8 cellular contexts compared by ENCODE assay signal in the genomic region with DNA sequence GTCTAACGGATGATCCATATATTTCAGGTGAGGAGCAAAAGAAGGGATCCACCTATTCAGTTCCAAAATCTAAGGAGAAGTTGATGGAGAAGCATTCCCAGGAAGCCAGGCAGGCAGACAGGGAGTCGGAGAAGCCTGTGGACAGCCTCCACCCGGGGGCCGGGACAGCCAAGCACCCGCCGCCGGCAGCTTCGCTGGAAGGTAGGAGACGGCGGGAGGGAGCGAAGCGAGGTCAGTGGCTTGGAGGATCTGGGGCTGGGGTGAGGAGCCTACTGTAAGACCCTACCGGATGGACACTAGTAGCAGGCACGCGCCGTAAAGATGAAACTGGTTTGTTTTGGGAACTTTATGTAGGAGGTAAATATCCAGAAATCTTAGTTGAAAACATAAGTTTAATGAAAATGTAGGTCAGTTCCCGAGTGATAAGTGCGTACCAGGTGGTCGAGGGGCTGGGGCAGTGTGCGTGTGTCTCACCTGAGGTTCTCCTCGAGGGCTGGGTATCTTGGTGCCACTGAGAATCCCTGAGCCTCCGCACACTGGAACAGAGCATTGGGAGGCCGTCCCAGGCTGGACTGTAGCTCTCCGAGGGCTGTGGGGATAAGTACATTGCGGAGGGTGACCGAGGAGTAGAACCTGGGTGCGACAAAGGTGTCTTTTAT. TPM values are rescaled to one million over a fixed set of nuclear protein-coding genes. Genes with fewer than 3 reads are reported as not detected.
DNase-seq lines count a peak whose midpoint lies in the region; ATAC-seq, FAIRE-seq and TF ChIP-seq lines count a peak whose summit lies in the region.

No MANE protein-coding gene starts in this region.

- TF ChIP-seq CTCF in K562 (IDR thresholded peaks at IDR 0.05 in 2 of 3, conservative IDR thresholded peaks at IDR 0.05 in 1 of 3; ENCODE audit: insufficient read depth in 2 of 3, low read depth in 1 of 3, low read length in 3 of 3) (no peak), thoracic aorta (IDR thresholded peaks at IDR 0.05) (no peak)

- TF ChIP-seq EP300 in K562 (IDR thresholded peaks at IDR 0.05; ENCODE audit: low read length): no peak

- no peaks in the 10 kb centered on the region for H3K9me3 ChIP-seq in KOPT-K1 (ENCODE audit: insufficient read depth, low read length, poor library complexity, severe bottlenecking)
- no peaks in the 10 kb centered on the region; the same call in 1 of the 2 replicates for H3K9me3 ChIP-seq in K562 (replicated peaks; ENCODE audit: control insufficient read depth, insufficient read depth, low read depth, low read length)
- no peaks in the 10 kb centered on the region for H3K9me3 ChIP-seq in thoracic aorta

- H3K9me1 ChIP-seq in K562 (ENCODE audit: control insufficient read depth, insufficient read depth, low read length): peaks cover 7% of the 10 kb centered on the region

- in situ Hi-C loops in K562 (cut with MboI): no loop called here

- intact Hi-C loops in K562 (cut with micrococcal nuclease) (no loop called here), left colon (cut with DNase I, micrococcal nuclease) (no loop called here)

- peak overlapping the region; percentile 87 for H3K4me2 ChIP-seq in K562 (ENCODE audit: insufficient read depth, low read length)

- peaks cover 69% of the 10 kb centered on the region for H3K79me2 ChIP-seq in K562 (ENCODE audit: control insufficient read depth, insufficient read depth, low read length)

- peaks cover 55% of the 10 kb centered on the region for H3K36me3 ChIP-seq in KOPT-K1 (ENCODE audit: insufficient read depth, low read length)
- peaks cover 48% of the 10 kb centered on the region for H3K36me3 ChIP-seq in K562 (ENCODE audit: control insufficient read depth, insufficient read depth, low read length)
- H3K36me3 ChIP-seq in thoracic aorta: no peaks in the 10 kb centered on the region

- DNase-seq in ELR (ENCODE audit: low read depth) (peak; percentile 50), K562 (ENCODE audit: extremely low read depth in 1 of 4, low spot score in 3 of 4) (peak; percentile 46 to 55 (median 50)), left colon (peak in 1 of 2 donors; percentile 42), thoracic aorta (ENCODE audit: low spot score) (no peak), NCI-H2196 treated with DMSO at 0.1 percent for 48 hours (lab: John Stamatoyannopoulos, UW; ENCODE audit: unreplicated experiment) (no peak), T1000 (lab: John Stamatoyannopoulos, UW) (no peak)

- WGBS in K562 (ENCODE audit: insufficient coverage, low coverage, missing lambda C conversion rate): under 1% methylated on average over 26 of the region's 27 CpGs

- CTCF ChIA-PET in K562 (lab: Yijun Ruan, JAX; ENCODE audit: low intra/inter-chr PET ratio): no interaction called here

- H3K27me3 ChIP-seq in K562 (ENCODE audit: control insufficient read depth in 2 of 2, insufficient read depth in 2 of 2, low read length in 2 of 2) (no peaks in the 10 kb centered on the region), thoracic aorta (replicated peaks; ENCODE audit: insufficient read depth) (no peaks in the 10 kb centered on the region)

- BruUV-seq in K562 (replicated peaks; lab: Mats Ljungman, UMichigan): no TSS peak

- peaks cover 4 to 49% of the 10 kb centered on the region in 2 experiments; a peak in 3 of 5 replicates for H3K4me1 ChIP-seq in K562 (replicated peaks in 1 of 2; ENCODE audit: control insufficient read depth in 2 of 2, insufficient read depth in 2 of 2, low read length in 2 of 2)
- peaks cover 15 to 24% of the 10 kb centered on the region in 2 donors for H3K4me1 ChIP-seq in thoracic aorta (ENCODE audit: control insufficient read depth in 1 of 2, low read depth in 2 of 2)

- peaks cover 4% of the 10 kb centered on the region; the same call in 1 of the 2 replicates for H4K20me1 ChIP-seq in K562 (replicated peaks; ENCODE audit: control insufficient read depth, insufficient read depth, low read length)

- no peak for TF ChIP-seq RAD21 in K562 (CRISPR knock-in tag; conservative IDR thresholded peaks at IDR 0.05 in 1 of 2, IDR thresholded peaks at IDR 0.05 in 1 of 2)

- peak overlapping the region; percentile 86 to 99 for H3K9ac ChIP-seq in K562 (ENCODE audit: insufficient read depth in 1 of 2, low read depth in 2 of 2, low read length in 2 of 2)

- TF ChIP-seq POLR2A in K562 (conservative IDR thresholded peaks at IDR 0.05): no peak

- H3K27ac ChIP-seq in KOPT-K1 (ENCODE audit: low read depth, low read length, poor library complexity, severe bottlenecking) (peak overlapping the region; percentile 79), K562 (ENCODE audit: extremely low read depth, low read depth, low read length) (peak overlapping the region; percentile 82), thoracic aorta (peak overlapping the region; percentile 66 to 75)

- ATAC-seq in K562 (peak; percentile 72), left colon (peak; percentile 24), thoracic aorta (ENCODE audit: insufficient number of reproducible peaks, low FRiP score, low read depth) (no peak), GM18873 (IDR thresholded peaks at IDR 0.05; ENCODE audit: low FRiP score, unreplicated experiment) (no peak)

- H2AFZ ChIP-seq in K562 (ENCODE audit: low read depth, low read length): peak overlapping the region; percentile 81

- H3K4me3 ChIP-seq in K562 (peak overlapping the region; percentile 70), thoracic aorta (peak overlapping the region; percentile 100)

- POLR2A ChIA-PET in K562 (lab: Yijun Ruan, JAX): interaction anchor here (0.6 to 1.8 kb wide), 8 partner anchors 9 to 645 kb away, joined by 3 to 6 read pairs (median 3); a partner anchor contains a TSS

- no peak for FAIRE-seq in K562 (lab: Jason Lieb, UNC)

RNA-seq across cellular contexts. Expression of a gene that starts 0.7 kb away (rescaled TPM):
- total RNA-seq in K562 (2011; cell fraction: chromatin; rRNA removed; ENCODE audit: low replicate concordance): 39.5 and 51.6 TPM in 2 replicates
- total RNA-seq in K562 (2011; cell fraction: nucleolus; rRNA removed): 25.5 and 30.5 TPM in 2 replicates
- 30.6 and 33.0 TPM in 2 replicates for total RNA-seq in K562 (2011; cell fraction: nucleoplasm; rRNA removed)
- total RNA-seq in K562 (2014; rRNA removed) (9.7 and 14.0 TPM in 2 replicates), K562 (2014; rRNA removed; fragmentation: Illumina TruSeq; extraction: Trizol) (10.5 and 11.8 TPM in 2 replicates), K562 (2015; rRNA removed; fragmentation: Illumina TruSeq; extraction: Trizol) (11.2 and 14.9 TPM in 2 replicates), K562 (2021) (18.2 and 19.7 TPM in 2 replicates), left colon (1 to 10 TPM; 7.1 to 9.1 TPM), thoracic aorta (1 to 10 TPM; 3.2 to 3.9 TPM)
- polyA plus RNA-seq in K562 (2011; rRNA removed) (9.8 and 11.8 TPM in 2 replicates), K562 (2014; fragmentation: Illumina TruSeq; extraction: Trizol) (15.6 and 20.0 TPM in 2 replicates), K562 (2014; fragmentation: Nextera tagmentation; extraction: Ambion mirVana) (1 to 10 TPM; 4.0 to 5.4 TPM), K562 (2014; rRNA removed) (16.4 and 18.1 TPM in 2 replicates)
- 10.3 and 12.0 TPM in 2 replicates for polyA plus RNA-seq in K562 (2011; cell fraction: cytosol; rRNA removed)
- 26.2 and 27.8 TPM in 2 replicates for polyA plus RNA-seq in K562 (2011; cell fraction: nucleus; rRNA removed)
- polyA plus RNA-seq in K562 (2012): 13.1 and 14.5 TPM in 2 replicates
- 7.6 and 7.7 TPM in 2 replicates for polyA minus RNA-seq in K562 (2011; rRNA and poly(A)+ RNA removed)
- 4.0 and 5.6 TPM in 2 replicates for polyA minus RNA-seq in K562 (2011; cell fraction: cytosol; rRNA and poly(A)+ RNA removed)
- polyA minus RNA-seq in K562 (2011; cell fraction: nucleus; rRNA and poly(A)+ RNA removed): 6.1 and 8.0 TPM in 2 replicates

RNA-seq across cellular contexts. Expression of a gene that starts 0.8 kb away (rescaled TPM):
- total RNA-seq in K562 (2011; cell fraction: chromatin; rRNA removed; ENCODE audit: low replicate concordance): 34.5 and 132 TPM in 2 replicates
- total RNA-seq in K562 (2011; cell fraction: nucleolus; rRNA removed): 88.4 and 95.0 TPM in 2 replicates
- 50.6 and 56.7 TPM in 2 replicates for total RNA-seq in K562 (2011; cell fraction: nucleoplasm; rRNA removed)
- total RNA-seq in K562 (2014; rRNA removed) (64.5 and 76.7 TPM in 2 replicates), K562 (2014; rRNA removed; fragmentation: Illumina TruSeq; extraction: Trizol) (17.2 and 22.0 TPM in 2 replicates), K562 (2015; rRNA removed; fragmentation: Illumina TruSeq; extraction: Trizol) (45.4 and 48.3 TPM in 2 replicates), K562 (2021) (79.6 and 79.9 TPM in 2 replicates), left colon (100 to 1,000 TPM; 154 to 157 TPM), thoracic aorta (10 to 100 TPM; 63.0 to 77.2 TPM)
- polyA plus RNA-seq in K562 (2011; rRNA removed) (45.2 and 53.9 TPM in 2 replicates), K562 (2014; fragmentation: Illumina TruSeq; extraction: Trizol) (40.9 and 55.6 TPM in 2 replicates), K562 (2014; fragmentation: Nextera tagmentation; extraction: Ambion mirVana) (1 to 10 TPM in 1 of 2 experiments, under 1 TPM in 1; 0.83 to 3.3 TPM), K562 (2014; rRNA removed) (74.2 and 83.1 TPM in 2 replicates)
- polyA plus RNA-seq in K562 (2011; cell fraction: cytosol; rRNA removed): 58.4 and 113 TPM in 2 replicates
- polyA plus RNA-seq in K562 (2011; cell fraction: nucleus; rRNA removed): 80.8 and 127 TPM in 2 replicates
- 49.1 and 58.8 TPM in 2 replicates for polyA plus RNA-seq in K562 (2012)
- 20.8 and 35.5 TPM in 2 replicates for polyA minus RNA-seq in K562 (2011; rRNA and poly(A)+ RNA removed)
- polyA minus RNA-seq in K562 (2011; cell fraction: cytosol; rRNA and poly(A)+ RNA removed): 45.2 and 46.4 TPM in 2 replicates
- 19.0 and 21.8 TPM in 2 replicates for polyA minus RNA-seq in K562 (2011; cell fraction: nucleus; rRNA and poly(A)+ RNA removed)

RNA-seq across cellular contexts. Expression of a gene that starts 28.1 kb away (rescaled TPM):
- 275 and 586 TPM in 2 replicates for total RNA-seq in K562 (2011; cell fraction: chromatin; rRNA removed; ENCODE audit: low replicate concordance)
- total RNA-seq in K562 (2011; cell fraction: nucleolus; rRNA removed): 284 and 289 TPM in 2 replicates
- 252 and 255 TPM in 2 replicates for total RNA-seq in K562 (2011; cell fraction: nucleoplasm; rRNA removed)
- total RNA-seq in K562 (2014; rRNA removed) (40.1 and 55.8 TPM in 2 replicates), K562 (2014; rRNA removed; fragmentation: Illumina TruSeq; extraction: Trizol) (25.5 and 34.8 TPM in 2 replicates), K562 (2015; rRNA removed; fragmentation: Illumina TruSeq; extraction: Trizol) (35.8 and 40.3 TPM in 2 replicates), K562 (2021) (65.1 and 75.4 TPM in 2 replicates), left colon (10 to 100 TPM; 86.1 to 92.7 TPM), thoracic aorta (10 to 100 TPM; 20.3 to 35.2 TPM)
- polyA plus RNA-seq in K562 (2011; rRNA removed) (55.9 and 77.3 TPM in 2 replicates), K562 (2014; fragmentation: Illumina TruSeq; extraction: Trizol) (38.0 and 46.5 TPM in 2 replicates), K562 (2014; fragmentation: Nextera tagmentation; extraction: Ambion mirVana) (1 to 10 TPM; 2.0 to 3.3 TPM), K562 (2014; rRNA removed) (75.0 and 85.1 TPM in 2 replicates)
- 39.7 and 56.1 TPM in 2 replicates for polyA plus RNA-seq in K562 (2011; cell fraction: cytosol; rRNA removed)
- polyA plus RNA-seq in K562 (2011; cell fraction: nucleus; rRNA removed): 756 and 811 TPM in 2 replicates
- 45.3 and 62.2 TPM in 2 replicates for polyA plus RNA-seq in K562 (2012)
- polyA minus RNA-seq in K562 (2011; rRNA and poly(A)+ RNA removed): 21.7 and 25.8 TPM in 2 replicates
- polyA minus RNA-seq in K562 (2011; cell fraction: cytosol; rRNA and poly(A)+ RNA removed): 16.0 and 16.3 TPM in 2 replicates
- polyA minus RNA-seq in K562 (2011; cell fraction: nucleus; rRNA and poly(A)+ RNA removed): 56.4 and 75.0 TPM in 2 replicates

RNA-seq across cellular contexts. Expression of a gene that starts 43.2 kb away (rescaled TPM):
- total RNA-seq in K562 (2011; cell fraction: chromatin; rRNA removed; ENCODE audit: low replicate concordance): 4.8 and 30.8 TPM in 2 replicates
- 32.7 and 32.9 TPM in 2 replicates for total RNA-seq in K562 (2011; cell fraction: nucleolus; rRNA removed)
- total RNA-seq in K562 (2011; cell fraction: nucleoplasm; rRNA removed): 10.5 and 10.9 TPM in 2 replicates
- total RNA-seq in K562 (2014; rRNA removed) (17.0 and 19.7 TPM in 2 replicates), K562 (2014; rRNA removed; fragmentation: Illumina TruSeq; extraction: Trizol) (0.26 and 0.47 TPM in 2 replicates), K562 (2015; rRNA removed; fragmentation: Illumina TruSeq; extraction: Trizol) (4.3 and 5.1 TPM in 2 replicates), K562 (2021) (19.2 and 19.4 TPM in 2 replicates), left colon (10 to 100 TPM; 16.3 to 27.9 TPM), thoracic aorta (10 to 100 TPM; 19.0 to 24.1 TPM)
- polyA plus RNA-seq in K562 (2011; rRNA removed) (4.0 and 4.5 TPM in 2 replicates), K562 (2014; fragmentation: Illumina TruSeq; extraction: Trizol) (1.1 and 3.7 TPM in 2 replicates), K562 (2014; fragmentation: Nextera tagmentation; extraction: Ambion mirVana) (under 1 TPM in 1 of 2 experiments, not detected in 1; 0.13 TPM), K562 (2014; rRNA removed) (11.5 and 15.2 TPM in 2 replicates)
- polyA plus RNA-seq in K562 (2011; cell fraction: cytosol; rRNA removed): 5.7 and 25.8 TPM in 2 replicates
- 10.9 and 25.7 TPM in 2 replicates for polyA plus RNA-seq in K562 (2011; cell fraction: nucleus; rRNA removed)
- polyA plus RNA-seq in K562 (2012): 11.3 and 11.6 TPM in 2 replicates
- 0.33 and 1.8 TPM in 2 replicates for polyA minus RNA-seq in K562 (2011; rRNA and poly(A)+ RNA removed)
- 7.8 and 11.9 TPM in 2 replicates for polyA minus RNA-seq in K562 (2011; cell fraction: cytosol; rRNA and poly(A)+ RNA removed)
- polyA minus RNA-seq in K562 (2011; cell fraction: nucleus; rRNA and poly(A)+ RNA removed): 5.7 and 11.7 TPM in 2 replicates

RNA-seq across cellular contexts. Expression of a gene that starts 44.9 kb away (rescaled TPM):
- 0.23 TPM in 1 of 2 replicates, not detected in the other for total RNA-seq in K562 (2011; cell fraction: chromatin; rRNA removed; ENCODE audit: low replicate concordance)
- 0.67 and 1.3 TPM in 2 replicates for total RNA-seq in K562 (2011; cell fraction: nucleolus; rRNA removed)
- total RNA-seq in K562 (2011; cell fraction: nucleoplasm; rRNA removed): 0.46 TPM in 1 of 2 replicates, not detected in the other
- total RNA-seq in K562 (2014; rRNA removed) (0.14 TPM in 1 of 2 replicates, not detected in the other), K562 (2014; rRNA removed; fragmentation: Illumina TruSeq; extraction: Trizol) (not detected in 2 replicates), K562 (2015; rRNA removed; fragmentation: Illumina TruSeq; extraction: Trizol) (not detected in 2 replicates), K562 (2021) (0.20 and 0.22 TPM in 2 replicates), left colon (1 to 10 TPM in 1 of 2 donors, under 1 TPM in 1; 0.73 to 4.4 TPM), thoracic aorta (not detected)
- polyA plus RNA-seq in K562 (2011; rRNA removed) (0.31 and 0.34 TPM in 2 replicates), K562 (2014; fragmentation: Illumina TruSeq; extraction: Trizol) (0.08 TPM in 1 of 2 replicates, not detected in the other), K562 (2014; fragmentation: Nextera tagmentation; extraction: Ambion mirVana) (not detected), K562 (2014; rRNA removed) (0.18 TPM in 1 of 2 replicates, not detected in the other)
- polyA plus RNA-seq in K562 (2011; cell fraction: cytosol; rRNA removed): 0.22 and 1.2 TPM in 2 replicates
- polyA plus RNA-seq in K562 (2011; cell fraction: nucleus; rRNA removed): 1.1 TPM in 2 replicates
- polyA plus RNA-seq in K562 (2012): 0.17 and 0.21 TPM in 2 replicates
- not detected in 2 replicates for polyA minus RNA-seq in K562 (2011; rRNA and poly(A)+ RNA removed)
- polyA minus RNA-seq in K562 (2011; cell fraction: cytosol; rRNA and poly(A)+ RNA removed): not detected in 2 replicates
- not detected in 2 replicates for polyA minus RNA-seq in K562 (2011; cell fraction: nucleus; rRNA and poly(A)+ RNA removed)

Comparison
In these comparisons a context has a peak if more than half of its experiments do, and no peak if none do; other contexts are left out.
1. DNase-seq: peak in ELR (single experiment) and K562 (4 of 4); none in thoracic aorta (single experiment), NCI-H2196 treated with DMSO at 0.1 percent for 48 hours (single experiment) and T1000 (single experiment).
2. ATAC-seq: peak in K562 (single experiment) and left colon (single experiment); none in thoracic aorta (single experiment) and GM18873 (single experiment).
3. Peak in every context shown above with its lines, with median percentiles within 50 percentile points of each other: H3K27ac ChIP-seq.